In the genomic region with DNA sequence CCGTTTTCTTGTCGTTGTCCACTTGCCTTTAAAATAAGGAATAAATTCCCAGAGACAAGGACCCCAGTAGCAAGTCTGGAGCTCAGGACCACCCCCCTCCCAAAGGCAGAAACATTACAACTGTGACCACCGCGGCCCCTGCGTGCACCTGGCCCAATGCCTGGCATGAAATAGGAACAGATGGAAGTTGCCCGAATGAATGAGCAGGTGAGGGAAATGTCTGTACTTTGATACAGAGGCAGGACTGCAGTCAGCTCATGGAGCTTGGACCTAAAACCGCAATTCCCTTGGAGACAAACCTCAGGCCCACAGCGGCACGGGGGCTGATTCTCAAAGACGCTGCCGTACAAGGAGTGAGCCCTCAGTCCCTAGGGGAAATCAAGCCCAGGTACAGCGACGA, we compare ENCODE assay signal across 14 cellular contexts. TPM values are rescaled to one million over a fixed set of nuclear protein-coding genes. Genes with fewer than 3 reads are reported as not detected.
DNase-seq lines count a peak whose midpoint lies in the region; ATAC-seq, FAIRE-seq and TF ChIP-seq lines count a peak whose summit lies in the region.
"Had no signal": no experiment of that assay in that cellular context is flagged by ENCODE, and none has a peak within 500 bp of the region (broad histone marks: within the 10 kb centered on the region; RNA-seq: fewer than 3 reads in every experiment).

No MANE protein-coding gene starts in this region.

- FAIRE-seq in GM12892 (lab: Jason Lieb, UNC) (peak; percentile 82), endothelial cell of umbilical vein (lab: Jason Lieb, UNC) (no peak)
- FAIRE-seq: urothelium cell line had no signal

- peaks cover 7% of the 10 kb centered on the region for H3K4me1 Mint-ChIP-seq in stimulated activated effector memory CD8-positive, alpha-beta T cell treated with anti-CD3 and anti-CD28 coated beads, Interleukin-12 subunit alpha, Interleukin-12 subunit beta, amount 100 ng/mL, for 72 hours

- H3K9me1 ChIP-seq in endothelial cell of umbilical vein (replicated peaks; ENCODE audit: control insufficient read depth, extremely low read depth, insufficient read depth, low read length): no peaks in the 10 kb centered on the region

- no peaks in the 10 kb centered on the region for H3K27me3 ChIP-seq in endothelial cell of umbilical vein (ENCODE audit: control insufficient read depth in 2 of 2, insufficient read depth in 2 of 2, low read length in 2 of 2)

- H2AFZ ChIP-seq in endothelial cell of umbilical vein (ENCODE audit: low read depth, low read length): peak overlapping the region; percentile 47

- H4K20me1 ChIP-seq in endothelial cell of umbilical vein (replicated peaks; ENCODE audit: control insufficient read depth, extremely low read depth, insufficient read depth, low read length): no peaks in the 10 kb centered on the region

- H3K4me2 ChIP-seq in endothelial cell of umbilical vein (ENCODE audit: insufficient read depth, low read length): no peak overlapping the region

- CTCF ChIA-PET in endothelial cell of umbilical vein (lab: Charles Lee): interaction anchor here (0.9 to 5.1 kb wide), 7 partner anchors 10 to 201 kb away, joined by 3 to 92 read pairs (median 7); no protein-coding TSS in a partner anchor

- H3K4me3 ChIP-seq in endothelial cell of umbilical vein (replicated peaks in 1 of 3; ENCODE audit: insufficient read depth in 1 of 3, low read depth in 1 of 3, low read length in 3 of 3): no peak overlapping the region

- TF ChIP-seq POLR2A in GM12892 (IDR thresholded peaks at IDR 0.05; ENCODE audit: low read depth, low read length) (no peak), endothelial cell of umbilical vein (IDR thresholded peaks at IDR 0.05; ENCODE audit: low read depth, low read length) (no peak)

- H3K4me1 ChIP-seq in endothelial cell of umbilical vein (ENCODE audit: control insufficient read depth, extremely low read depth, insufficient read depth, low read length): peaks cover 20% of the 10 kb centered on the region

- H3K9me3 ChIP-seq in endothelial cell of umbilical vein (replicated peaks; ENCODE audit: control insufficient read depth, insufficient read depth, low read length): no peaks in the 10 kb centered on the region

- no peak overlapping the region for H3K4me3 Mint-ChIP-seq in stimulated activated effector memory CD8-positive, alpha-beta T cell treated with anti-CD3 and anti-CD28 coated beads, Interleukin-12 subunit alpha, Interleukin-12 subunit beta, amount 100 ng/mL, for 72 hours
- H3K4me3 Mint-ChIP-seq: activated naive CD4-positive, alpha-beta T cell treated with anti-CD3 and anti-CD28 coated beads, Interleukin-2, amount 10 ng/mL, durations not matched to agents 7 days and 5 days; activated T-cell treated with anti-CD3 and anti-CD28 coated beads, Interleukin-2, amount 50 U/mL, for 4 hours; CD8-positive, alpha-beta T cell; nephron progenitor cell had no signal

- H3K36me3 ChIP-seq in endothelial cell of umbilical vein (ENCODE audit: control insufficient read depth in 2 of 2, extremely low read depth in 1 of 2, insufficient read depth in 2 of 2, low read length in 2 of 2): peaks cover 0 to 10% of the 10 kb centered on the region in 2 experiments

- intact Hi-C loops in endothelial cell of umbilical vein (cut with micrococcal nuclease): loop anchor here (1.0 kb wide), 1 partner anchor 201 kb away; no protein-coding TSS in a partner anchor

- DNase-seq in GM12892 (ENCODE audit: insufficient read length) (no peak), NCI-H69 (lab: John Stamatoyannopoulos, UW) (peak; percentile 40), endothelial cell of umbilical vein (ENCODE audit: low read depth, low spot score) (no peak), NCI-H1930 (lab: John Stamatoyannopoulos, UW) (no peak), NCI-H1417 (lab: John Stamatoyannopoulos, UW) (no peak)
- DNase-seq in stimulated activated effector memory CD8-positive, alpha-beta T cell treated with anti-CD3 and anti-CD28 coated beads, Interleukin-12 subunit alpha, Interleukin-12 subunit beta, amount 100 ng/mL, for 72 hours (ENCODE audit: low spot score in 2 of 2): no peak
- DNase-seq: NCI-H1105 had no signal

- H3K79me2 ChIP-seq in endothelial cell of umbilical vein (ENCODE audit: control insufficient read depth, insufficient read depth, low read length): no peaks in the 10 kb centered on the region

- H3K9ac ChIP-seq in endothelial cell of umbilical vein (replicated peaks; ENCODE audit: extremely low read depth, insufficient read depth, low read length): no peak overlapping the region

- no peak for ATAC-seq in stimulated activated effector memory CD8-positive, alpha-beta T cell treated with anti-CD3 and anti-CD28 coated beads, Interleukin-12 subunit alpha, Interleukin-12 subunit beta, amount 100 ng/mL, for 72 hours
- no peak for ATAC-seq in HG02798 (IDR thresholded peaks at IDR 0.05; ENCODE audit: poor library complexity, unreplicated experiment)

- peak overlapping the region; percentile 50 for H3K27ac Mint-ChIP-seq in stimulated activated effector memory CD8-positive, alpha-beta T cell treated with anti-CD3 and anti-CD28 coated beads, Interleukin-12 subunit alpha, Interleukin-12 subunit beta, amount 100 ng/mL, for 72 hours
- H3K27ac Mint-ChIP-seq: activated naive CD4-positive, alpha-beta T cell treated with anti-CD3 and anti-CD28 coated beads, Interleukin-2, amount 10 ng/mL, durations not matched to agents 7 days and 5 days; CD8-positive, alpha-beta T cell; nephron progenitor cell had no signal

- H3K9me3 Mint-ChIP-seq in stimulated activated effector memory CD8-positive, alpha-beta T cell treated with anti-CD3 and anti-CD28 coated beads, Interleukin-12 subunit alpha, Interleukin-12 subunit beta, amount 100 ng/mL, for 72 hours: no peaks in the 10 kb centered on the region
- H3K9me3 Mint-ChIP-seq: activated naive CD4-positive, alpha-beta T cell treated with anti-CD3 and anti-CD28 coated beads, Interleukin-2, amount 10 ng/mL, durations not matched to agents 7 days and 5 days; activated T-cell treated with anti-CD3 and anti-CD28 coated beads, Interleukin-2, amount 50 U/mL, for 4 hours; CD8-positive, alpha-beta T cell; nephron progenitor cell had no signal

- no peak for TF ChIP-seq CTCF in endothelial cell of umbilical vein (IDR thresholded peaks at IDR 0.05; ENCODE audit: extremely low read depth in 1 of 2, insufficient read depth in 1 of 2, low read depth in 1 of 2, low read length in 2 of 2)

- POLR2A ChIA-PET in endothelial cell of umbilical vein (lab: Charles Lee): no interaction called here

- H3K36me3 Mint-ChIP-seq in stimulated activated effector memory CD8-positive, alpha-beta T cell treated with anti-CD3 and anti-CD28 coated beads, Interleukin-12 subunit alpha, Interleukin-12 subunit beta, amount 100 ng/mL, for 72 hours: no peaks in the 10 kb centered on the region
- H3K36me3 Mint-ChIP-seq: activated naive CD4-positive, alpha-beta T cell treated with anti-CD3 and anti-CD28 coated beads, Interleukin-2, amount 10 ng/mL, durations not matched to agents 7 days and 5 days; CD8-positive, alpha-beta T cell had no signal

- no peak overlapping the region for H3K27ac ChIP-seq in endothelial cell of umbilical vein (ENCODE audit: insufficient read depth, low read depth, low read length)
- H3K27ac ChIP-seq: epithelial cell of prostate had no signal

- BruUV-seq in endothelial cell of umbilical vein (replicated peaks; lab: Mats Ljungman, UMichigan): no TSS peak

- dilution Hi-C loops in endothelial cell of umbilical vein (cut with MboI; ENCODE audit: extremely low pct_ligation_motif_present, low sequenced_read_pairs): no loop called here

TF ChIP-seq in endothelial cell of umbilical vein, 7 proteins besides CTCF, POLR2A, EP300 and RAD21:
- TF ChIP-seq GATA2 (IDR thresholded peaks at IDR 0.05; ENCODE audit: insufficient read depth, insufficient read length, low read depth, low read length) (no peak), EZH2 (IDR thresholded peaks at IDR 0.05; ENCODE audit: borderline replicate concordance, low read depth, low read length, severe bottlenecking) (no peak), POLR2AphosphoS5 (IDR thresholded peaks at IDR 0.05; ENCODE audit: insufficient read depth, low read depth, low read length) (no peak), MYC (IDR thresholded peaks at IDR 0.05; ENCODE audit: low read depth, low read length) (no peak), FOS (IDR thresholded peaks at IDR 0.05; ENCODE audit: borderline replicate concordance, insufficient read depth, low read length) (no peak)
- TF ChIP-seq, protein P1, sequence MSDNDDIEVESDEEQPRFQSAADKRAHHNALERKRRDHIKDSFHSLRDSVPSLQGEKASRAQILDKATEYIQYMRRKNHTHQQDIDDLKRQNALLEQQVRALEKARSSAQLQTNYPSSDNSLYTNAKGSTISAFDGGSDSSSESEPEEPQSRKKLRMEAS (IDR thresholded peaks at IDR 0.05; ENCODE audit: insufficient read depth, insufficient read length): no peak

RNA-seq across cellular contexts. Expression of a gene that starts 55.3 kb away (rescaled TPM):
- not detected for polyA plus RNA-seq in GM12892 (2012; ENCODE audit: missing spikeins)
- total RNA-seq in endothelial cell of umbilical vein: 0.30 and 0.44 TPM in 2 replicates
- 0.16 and 0.19 TPM in 2 replicates for polyA plus RNA-seq in endothelial cell of umbilical vein
- 0.10 and 0.14 TPM in 2 replicates for polyA plus RNA-seq in endothelial cell of umbilical vein (2011; cell fraction: cytosol; rRNA removed)
- polyA plus RNA-seq in endothelial cell of umbilical vein (2011; cell fraction: nucleus; rRNA removed): 0.55 and 0.66 TPM in 2 replicates
- polyA plus RNA-seq in endothelial cell of umbilical vein (2012): 0.08 and 0.44 TPM in 2 replicates
- 0.13 TPM in 1 of 2 replicates, not detected in the other for polyA minus RNA-seq in endothelial cell of umbilical vein
- not detected for polyA minus RNA-seq in endothelial cell of umbilical vein (2011; cell fraction: cytosol; rRNA and poly(A)+ RNA removed)
- polyA minus RNA-seq in endothelial cell of umbilical vein (2011; cell fraction: nucleus; rRNA and poly(A)+ RNA removed): 0.14 and 0.38 TPM in 2 replicates
